1 cellular context compared by ENCODE assay signal in genomic region chr12:4604684-4605193, GRCh38.
TF ChIP-seq lines count a peak whose summit lies in the region.

No MANE protein-coding gene starts in this region.

TF ChIP-seq in K562, 482 proteins besides CTCF, POLR2A, EP300 and RAD21 (continued from another document and continues in another):
- peak; percentile 56; the same call in 1 of the 2 replicates for TF ChIP-seq POLR2G (IDR thresholded peaks at IDR 0.05; ENCODE audit: low read depth, low read length)
- TF ChIP-seq MAFG (tag; conservative IDR thresholded peaks at IDR 0.05): no peak
- no peak for TF ChIP-seq ZNF121 (CRISPR knock-in tag; conservative IDR thresholded peaks at IDR 0.05)
- TF ChIP-seq CTCFL (IDR thresholded peaks at IDR 0.05; ENCODE audit: borderline replicate concordance, insufficient read depth, low read depth, low read length, poor library complexity, severe bottlenecking): no peak
- no peak for TF ChIP-seq FOXO4 (CRISPR knock-in tag; IDR thresholded peaks at IDR 0.05)
- no peak for TF ChIP-seq TRIM25 (IDR thresholded peaks at IDR 0.05; ENCODE audit: borderline replicate concordance)
- TF ChIP-seq MXI1 (IDR thresholded peaks at IDR 0.05; ENCODE audit: low read depth, low read length): no peak
- TF ChIP-seq SMARCB1 (IDR thresholded peaks at IDR 0.05; ENCODE audit: insufficient read length, low read depth): no peak
- no peak for TF ChIP-seq RFX5 (IDR thresholded peaks at IDR 0.05; ENCODE audit: low read depth, low read length)
- TF ChIP-seq ETV1 (tag; conservative IDR thresholded peaks at IDR 0.05; ENCODE audit: low read depth): no peak
- TF ChIP-seq HMG20A (CRISPR knock-in tag; conservative IDR thresholded peaks at IDR 0.05): no peak
- TF ChIP-seq ASH1L (IDR thresholded peaks at IDR 0.05; ENCODE audit: borderline replicate concordance, low read depth, partially characterized antibody): no peak
- TF ChIP-seq AFF4 (CRISPR knock-in tag; IDR thresholded peaks at IDR 0.05): no peak
- peak; percentile 17 to 53; a peak in 1 of 4 replicates for TF ChIP-seq FOXK2 (conservative IDR thresholded peaks at IDR 0.05 in 1 of 2, IDR thresholded peaks at IDR 0.05 in 1 of 2; ENCODE audit: low read depth in 2 of 2)
- TF ChIP-seq ZNF274 (IDR thresholded peaks at IDR 0.05; ENCODE audit: borderline replicate concordance, low read depth, low read length): no peak
- no peak for TF ChIP-seq NFATC3 (IDR thresholded peaks at IDR 0.05)
- TF ChIP-seq ZNF584 (CRISPR knock-in tag; IDR thresholded peaks at IDR 0.05; ENCODE audit: low read depth): no peak
- no peak for TF ChIP-seq ZNF449 (CRISPR knock-in tag; IDR thresholded peaks at IDR 0.05)
- TF ChIP-seq ZNF408 (CRISPR knock-in tag; IDR thresholded peaks at IDR 0.05; ENCODE audit: low read depth): no peak
- no peak for TF ChIP-seq ZNF253 (CRISPR knock-in tag; conservative IDR thresholded peaks at IDR 0.05)
- TF ChIP-seq STAT5B (CRISPR knock-in tag; IDR thresholded peaks at IDR 0.05): no peak
- TF ChIP-seq KLF13 (tag; IDR thresholded peaks at IDR 0.05; ENCODE audit: borderline replicate concordance, low read depth): no peak
- TF ChIP-seq E2F3 (CRISPR knock-in tag; IDR thresholded peaks at IDR 0.05): no peak
- 0 out of 4 replicates have a peak, but pooled peaks of 1 of the 2 experiments have one; percentile 29 for TF ChIP-seq UBTF (IDR thresholded peaks at IDR 0.05; ENCODE audit: borderline replicate concordance in 1 of 2, low read depth in 2 of 2, low read length in 2 of 2)
- TF ChIP-seq MEF2D (tag; conservative IDR thresholded peaks at IDR 0.05; ENCODE audit: low read depth): no peak
- no peak for TF ChIP-seq CREB1 (IDR thresholded peaks at IDR 0.05)
- TF ChIP-seq CREB1 (CRISPR knock-in tag; IDR thresholded peaks at IDR 0.05): no peak
- TF ChIP-seq SNAPC5 (CRISPR knock-in tag; IDR thresholded peaks at IDR 0.05): no peak
- TF ChIP-seq ZBTB33 (CRISPR knock-in tag; IDR thresholded peaks at IDR 0.05): no peak
- no peak for TF ChIP-seq ZBTB8A (IDR thresholded peaks at IDR 0.05; ENCODE audit: partially characterized antibody)
- TF ChIP-seq EZH2 (IDR thresholded peaks at IDR 0.05; ENCODE audit: borderline replicate concordance, low read depth, low read length): no peak
- TF ChIP-seq TFAP4 (CRISPR knock-in tag; IDR thresholded peaks at IDR 0.05; ENCODE audit: borderline replicate concordance): peak; percentile 67; the same call in 1 of the 2 replicates
- peak; percentile 55; the same call in 1 of the 2 replicates for TF ChIP-seq PHF8 (IDR thresholded peaks at IDR 0.05; ENCODE audit: borderline replicate concordance, low read length)
- no peak for TF ChIP-seq TEAD4 (IDR thresholded peaks at IDR 0.05; ENCODE audit: low read length)
- TF ChIP-seq TEAD4 (CRISPR knock-in tag; IDR thresholded peaks at IDR 0.05; ENCODE audit: borderline replicate concordance): no peak
- TF ChIP-seq ZNF277 (CRISPR knock-in tag; IDR thresholded peaks at IDR 0.05; ENCODE audit: borderline replicate concordance): no peak
- TF ChIP-seq L3MBTL2 (IDR thresholded peaks at IDR 0.05): peak; percentile 68
- no peak for TF ChIP-seq CREB3 (tag; conservative IDR thresholded peaks at IDR 0.05; ENCODE audit: low read depth)
- no peak for TF ChIP-seq NR2F6 (CRISPR knock-in tag; IDR thresholded peaks at IDR 0.05)
- TF ChIP-seq CREM (IDR thresholded peaks at IDR 0.05; ENCODE audit: low read depth): peak; percentile 39; the same call in 1 of the 2 replicates
- no peak for TF ChIP-seq NR0B1 (IDR thresholded peaks at IDR 0.05; ENCODE audit: partially characterized antibody)
- TF ChIP-seq ZNF124 (CRISPR knock-in tag; IDR thresholded peaks at IDR 0.05): no peak
- TF ChIP-seq HMG20B (CRISPR knock-in tag; IDR thresholded peaks at IDR 0.05): no peak
